ENCODE assay signal across 9 cellular contexts in genomic region chr14:32202941-32203882, GRCh38. TPM values are rescaled to one million over a fixed set of nuclear protein-coding genes. Genes with fewer than 3 reads are reported as not detected.
DNase-seq lines count a peak whose midpoint lies in the region; ATAC-seq and TF ChIP-seq lines count a peak whose summit lies in the region.
"Had no signal": no experiment of that assay in that cellular context is flagged by ENCODE, and none has a peak within 500 bp of the region (broad histone marks: within the 10 kb centered on the region; RNA-seq: fewer than 3 reads in every experiment).

RNU6-8 (minus strand) TSS chr14:32203269.

- no peaks in the 10 kb centered on the region for H3K9me3 Mint-ChIP-seq in CD4-positive, alpha-beta T cell

- peak within 1 kb of the TSS; percentile 98 for H2BK5ac ChIP-seq in mesenchymal stem cell (ENCODE audit: low read depth, low read length, poor library complexity, severe bottlenecking)

- H3K14ac ChIP-seq in mesenchymal stem cell (ENCODE audit: low read length in 2 of 2) = no peak within 1 kb of the TSS

- intact Hi-C loops in CD4-positive, alpha-beta T cell (cut with DNase I, micrococcal nuclease) = loop anchor here (1.0 to 10.0 kb wide), 11 partner anchors 49 to 1578 kb away; partner anchors contain the start of genes NUBPL (in 2 of the 2), AP4S1 (in 1 of the 2), DTD2 (in 1 of the 2) and HEATR5A (in 1 of the 2)

- H2BK15ac ChIP-seq in mesenchymal stem cell (ENCODE audit: low read depth, poor library complexity, severe bottlenecking) = peak within 1 kb of the TSS; percentile 93

- TF ChIP-seq CTCF in CD4-positive, alpha-beta T cell (IDR thresholded peaks at IDR 0.05) = no peak

- H4K91ac ChIP-seq in mesenchymal stem cell (ENCODE audit: low read length) = peak within 1 kb of the TSS; percentile 61

- H3K4ac ChIP-seq in mesenchymal stem cell (ENCODE audit: low read depth in 1 of 2, low read length in 2 of 2) = peak within 1 kb of the TSS in 1 of 2 experiments; percentile 91

- no peaks in the 10 kb centered on the region for H3K36me3 ChIP-seq in effector memory CD4-positive, alpha-beta T cell (ENCODE audit: control insufficient read depth, insufficient read depth, low read length)
- no peaks in the 10 kb centered on the region for H3K36me3 ChIP-seq in mesenchymal stem cell (ENCODE audit: control insufficient read depth in 1 of 2, insufficient read depth in 2 of 2, low read depth in 1 of 2, low read length in 2 of 2)

- under 1% methylated on average over 48 of the region's 60 CpGs for WGBS in mesenchymal stem cell

- no peak within 1 kb of the TSS for H3K23ac ChIP-seq in mesenchymal stem cell (ENCODE audit: low read length in 2 of 2)

- H3K79me1 ChIP-seq in mesenchymal stem cell (replicated peaks; ENCODE audit: low read length, poor library complexity, severe bottlenecking) = no peaks in the 10 kb centered on the region

- H2BK12ac ChIP-seq in mesenchymal stem cell (ENCODE audit: low read length in 2 of 2) = peak within 1 kb of the TSS; percentile 84 to 86

- H3K4me3 ChIP-seq in effector memory CD4-positive, alpha-beta T cell (ENCODE audit: insufficient read depth, low read depth, low read length, poor library complexity, severe bottlenecking) = peak within 1 kb of the TSS; percentile 91
- H3K4me3 ChIP-seq in mesenchymal stem cell (ENCODE audit: insufficient read depth in 1 of 2, low read depth in 1 of 2, low read length in 2 of 2) = peak within 1 kb of the TSS; percentile 71 to 91

- POLR2A ChIA-PET in CD4-positive, alpha-beta T cell (lab: Charles Lee) = interaction anchor here (0.6 to 3.0 kb wide), 10 partner anchors 12 to 1177 kb away, joined by 3 to 54 read pairs (median 4); partner anchors contain the start of genes ARHGAP5, DTD2, HECTD1 and STRN3

- H2AFZ ChIP-seq in mesenchymal stem cell (ENCODE audit: low read depth, low read length) = peak within 1 kb of the TSS; percentile 76

- peak within 1 kb of the TSS; percentile 80 for H3K4me2 ChIP-seq in mesenchymal stem cell (ENCODE audit: low read length, poor library complexity, severe bottlenecking)

- no peaks in the 10 kb centered on the region for H3K9me3 ChIP-seq in CD4-positive, alpha-beta T cell (ENCODE audit: control insufficient read depth, low read length)
- H3K9me3 ChIP-seq in effector memory CD4-positive, alpha-beta T cell (ENCODE audit: control insufficient read depth, low read length) = no peaks in the 10 kb centered on the region
- H3K9me3 ChIP-seq in mesenchymal stem cell (ENCODE audit: control insufficient read depth, low read length) = no peaks in the 10 kb centered on the region

- peaks cover 12% of the 10 kb centered on the region for H3K27me3 Mint-ChIP-seq in CD4-positive, alpha-beta T cell

- peak within 1 kb of the TSS; percentile 93 for H3K4me3 Mint-ChIP-seq in CD4-positive, alpha-beta T cell

- peak within 1 kb of the TSS; percentile 100 for H3K27ac Mint-ChIP-seq in CD4-positive, alpha-beta T cell

- peaks cover 30% of the 10 kb centered on the region for H3K4me1 Mint-ChIP-seq in CD4-positive, alpha-beta T cell (ENCODE audit: low read depth)

- no peak within 1 kb of the TSS for H2AK5ac ChIP-seq in mesenchymal stem cell (ENCODE audit: low read length, severe bottlenecking)

- H3K9ac ChIP-seq in mesenchymal stem cell (ENCODE audit: low read length) = peak within 1 kb of the TSS; percentile 97

- peaks cover 11% of the 10 kb centered on the region for H3K4me1 ChIP-seq in effector memory CD4-positive, alpha-beta T cell (ENCODE audit: control insufficient read depth, insufficient read depth, low read length, poor library complexity, severe bottlenecking)
- peaks cover 5% of the 10 kb centered on the region for H3K4me1 ChIP-seq in mesenchymal stem cell (ENCODE audit: control insufficient read depth, insufficient read depth, low read depth, low read length)

- peak within 1 kb of the TSS; percentile 85 to 86 for H3K18ac ChIP-seq in mesenchymal stem cell (ENCODE audit: low read depth in 1 of 2, low read length in 2 of 2)

- peak; percentile 81 for ATAC-seq in CD4-positive, alpha-beta T cell (ENCODE audit: poor library complexity)
- ATAC-seq in GM19455 (IDR thresholded peaks at IDR 0.05; ENCODE audit: unreplicated experiment) (peak; percentile 61), HG03575 (IDR thresholded peaks at IDR 0.05; ENCODE audit: extremely low read depth, insufficient number of reproducible peaks, low FRiP score, unreplicated experiment) (peak; percentile 29)

- H3K27ac ChIP-seq in CD4-positive, alpha-beta T cell (ENCODE audit: low read depth, low read length) = peak within 1 kb of the TSS; percentile 90
- peak within 1 kb of the TSS; percentile 99 for H3K27ac ChIP-seq in effector memory CD4-positive, alpha-beta T cell (ENCODE audit: insufficient read depth, low read length, poor library complexity, severe bottlenecking)
- peak within 1 kb of the TSS; percentile 80 for H3K27ac ChIP-seq in mesenchymal stem cell (ENCODE audit: low read length, poor library complexity, severe bottlenecking)

- CTCF ChIA-PET in CD4-positive, alpha-beta T cell (lab: Charles Lee) = interaction anchor here (1.4 to 2.0 kb wide), 2 partner anchors 126 to 129 kb away, joined by 5 to 6 read pairs; partner anchors contain the start of gene ARHGAP5

- H2BK120ac ChIP-seq in mesenchymal stem cell (ENCODE audit: low read depth, low read length) = no peak within 1 kb of the TSS

- no peaks in the 10 kb centered on the region for H3K27me3 ChIP-seq in CD4-positive, alpha-beta T cell (ENCODE audit: control insufficient read depth, insufficient read depth, low read length)
- H3K27me3 ChIP-seq in effector memory CD4-positive, alpha-beta T cell (replicated peaks; ENCODE audit: control insufficient read depth, insufficient read depth, low read length, poor library complexity, severe bottlenecking) = no peaks in the 10 kb centered on the region
- H3K27me3 ChIP-seq in mesenchymal stem cell (ENCODE audit: control insufficient read depth in 1 of 2, insufficient read depth in 1 of 2, low read length in 2 of 2) = peaks cover 0 to 29% of the 10 kb centered on the region in 2 experiments

- peaks cover 33% of the 10 kb centered on the region for H3K36me3 Mint-ChIP-seq in CD4-positive, alpha-beta T cell (ENCODE audit: low read depth)

- peak within 1 kb of the TSS; percentile 93 for H4K8ac ChIP-seq in mesenchymal stem cell (ENCODE audit: low read length)

- peak; percentile 78 to 88 (median 83) for DNase-seq in CD4-positive, alpha-beta T cell
- DNase-seq in NCI-H82 (lab: John Stamatoyannopoulos, UW) (peak; percentile 94), mesenchymal stem cell (peak; percentile 88)
- DNase-seq in activated CD8-positive, alpha-beta memory T cell treated with anti-CD3 and anti-CD28 coated beads for 4 hours (ENCODE audit: low read depth in 2 of 2) = peak; percentile 62 to 83
- DNase-seq in effector memory CD4-positive, alpha-beta T cell = peak; percentile 75 to 84 (median 81)
- DNase-seq in stimulated activated CD8-positive, alpha-beta memory T cell treated with anti-CD3 and anti-CD28 coated beads, Interleukin-12 subunit alpha, Interleukin-12 subunit beta, amount 100 ng/mL, for 24 hours (ENCODE audit: extremely low read depth) = peak; percentile 63

RNA-seq across cellular contexts. Expression of gene RNU6-8, which starts in this region (rescaled TPM):
- not detected for total RNA-seq in CD4-positive, alpha-beta T cell
- polyA plus RNA-seq in mesenchymal stem cell (2013, experiment 1 of 2) = not detected
- not detected for polyA plus RNA-seq in mesenchymal stem cell (2013, experiment 2 of 2)
- total RNA-seq: subcutaneous adipose tissue had no signal

Comparison
In these comparisons a context has a peak if more than half of its experiments do, and no peak if none do; other contexts are left out.
1. Peak in every context shown above with its lines: DNase-seq, ATAC-seq, H3K4me3 ChIP-seq and H3K27ac ChIP-seq.
2. Peak in DNase-seq, ATAC-seq and H3K27ac ChIP-seq in CD4-positive, alpha-beta T cell; RNA of the gene not detected or under 1 TPM.
3. ATAC-seq: peak in every context shown above with its lines; median percentile 81 in CD4-positive, alpha-beta T cell; 61 in GM19455; 29 in HG03575.